In the genomic region with DNA sequence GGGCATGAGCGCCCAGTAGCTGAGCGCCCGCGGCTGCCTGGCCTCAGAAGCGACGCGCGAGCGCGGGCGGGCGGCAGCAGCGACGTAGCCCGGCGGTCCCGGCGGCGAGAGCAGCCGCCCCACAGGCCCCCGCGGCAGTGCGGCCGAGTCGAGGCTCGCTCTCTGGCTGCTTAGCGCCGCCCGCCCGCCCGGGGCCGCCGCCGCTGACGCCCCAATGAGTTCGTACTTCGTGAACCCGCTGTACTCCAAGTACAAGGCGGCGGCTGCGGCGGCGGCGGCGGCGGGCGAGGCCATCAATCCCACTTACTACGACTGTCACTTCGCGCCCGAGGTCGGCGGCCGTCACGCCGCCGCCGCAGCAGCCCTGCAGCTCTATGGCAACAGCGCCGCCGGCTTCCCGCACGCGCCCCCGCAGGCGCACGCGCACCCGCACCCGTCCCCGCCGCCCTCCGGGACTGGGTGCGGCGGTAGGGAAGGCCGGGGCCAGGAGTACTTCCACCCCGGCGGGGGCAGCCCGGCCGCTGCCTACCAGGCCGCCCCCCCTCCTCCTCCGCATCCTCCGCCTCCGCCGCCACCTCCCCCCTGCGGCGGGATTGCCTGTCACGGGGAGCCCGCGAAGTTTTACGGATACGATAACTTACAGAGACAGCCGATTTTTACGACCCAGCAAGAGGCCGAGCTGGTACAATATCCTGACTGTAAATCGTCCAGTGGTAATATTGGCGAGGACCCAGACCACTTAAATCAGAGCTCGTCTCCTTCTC, we compare ENCODE assay signal across 8 cellular contexts. TPM values are rescaled to one million over a fixed set of nuclear protein-coding genes. Genes with fewer than 3 reads are reported as not detected.
DNase-seq lines count a peak whose midpoint lies in the region; ATAC-seq and TF ChIP-seq lines count a peak whose summit lies in the region.

No MANE protein-coding gene starts in this region.

- peak; percentile 54 for ATAC-seq in activated CD8-positive, alpha-beta T cell treated with anti-CD3 and anti-CD28 coated beads, Interleukin-2, amount 10 ng/mL, durations not matched to agents 7 days and 5 days
- ATAC-seq in stimulated activated naive B cell treated with anti-CD40 and anti-IgM and Interleukin-4, amounts not matched to agents 10 μg/mL and 1 μg/mL and 100 μg/mL, for 72 hours (replicated peaks): no peak
- no peak for ATAC-seq in HG02642 (IDR thresholded peaks at IDR 0.05; ENCODE audit: poor library complexity, unreplicated experiment)

- TF ChIP-seq CTCF in cardiac muscle cell (IDR thresholded peaks at IDR 0.05; ENCODE audit: low read depth, low read length): no peak

- H3K27ac Mint-ChIP-seq in activated CD8-positive, alpha-beta T cell treated with anti-CD3 and anti-CD28 coated beads, Interleukin-2, amount 10 ng/mL, durations not matched to agents 7 days and 5 days: peak overlapping the region; percentile 64
- H3K27ac Mint-ChIP-seq in stimulated activated naive B cell treated with anti-CD40 and anti-IgM and Interleukin-4, amounts not matched to agents 10 μg/mL and 1 μg/mL and 100 μg/mL, for 72 hours: no peak overlapping the region

- H3K4me3 Mint-ChIP-seq in activated CD8-positive, alpha-beta T cell treated with anti-CD3 and anti-CD28 coated beads, Interleukin-2, amount 10 ng/mL, durations not matched to agents 7 days and 5 days: peak overlapping the region; percentile 45
- peak overlapping the region; percentile 53 to 71 for H3K4me3 Mint-ChIP-seq in stimulated activated naive B cell treated with anti-CD40 and anti-IgM and Interleukin-4, amounts not matched to agents 10 μg/mL and 1 μg/mL and 100 μg/mL, for 72 hours

- peaks cover 18% of the 10 kb centered on the region for H3K4me1 Mint-ChIP-seq in activated CD8-positive, alpha-beta T cell treated with anti-CD3 and anti-CD28 coated beads, Interleukin-2, amount 10 ng/mL, durations not matched to agents 7 days and 5 days (ENCODE audit: low read depth)
- peaks cover 14 to 36% of the 10 kb centered on the region in 2 donors for H3K4me1 Mint-ChIP-seq in stimulated activated naive B cell treated with anti-CD40 and anti-IgM and Interleukin-4, amounts not matched to agents 10 μg/mL and 1 μg/mL and 100 μg/mL, for 72 hours

- DNase-seq in cardiac muscle cell (ENCODE audit: low read depth in 1 of 2, low spot score in 1 of 2) (peak in 1 of 2 donors; percentile 65), cardiac septum (ENCODE audit: low spot score) (no peak), head of caudate nucleus (no peak), HPDE6-E6E7 (ENCODE audit: extremely low spot score) (no peak)
- DNase-seq in activated CD8-positive, alpha-beta T cell treated with anti-CD3 and anti-CD28 coated beads, Interleukin-2, amount 10 ng/mL, durations not matched to agents 7 days and 5 days: no peak
- no peak for DNase-seq in stimulated activated naive B cell treated with anti-CD40 and anti-IgM and Interleukin-4, amounts not matched to agents 10 μg/mL and 1 μg/mL and 100 μg/mL, for 72 hours

- no peak overlapping the region for H3K27ac ChIP-seq in cardiac muscle cell

- no peaks in the 10 kb centered on the region for H3K4me1 ChIP-seq in cardiac muscle cell (ENCODE audit: low read depth)
- peaks cover 2% of the 10 kb centered on the region for H3K4me1 ChIP-seq in iPS-15b (ENCODE audit: control insufficient read depth, insufficient read depth, low read length)

- POLR2A ChIA-PET in activated CD8-positive, alpha-beta T cell treated with anti-CD3 and anti-CD28 coated beads, Interleukin-2, amount 10 ng/mL, durations not matched to agents 7 days and 5 days (lab: Charles Lee): no interaction called here

- no peaks in the 10 kb centered on the region for H3K9me3 Mint-ChIP-seq in activated CD8-positive, alpha-beta T cell treated with anti-CD3 and anti-CD28 coated beads, Interleukin-2, amount 10 ng/mL, durations not matched to agents 7 days and 5 days (ENCODE audit: insufficient read depth)
- H3K9me3 Mint-ChIP-seq in stimulated activated naive B cell treated with anti-CD40 and anti-IgM and Interleukin-4, amounts not matched to agents 10 μg/mL and 1 μg/mL and 100 μg/mL, for 72 hours: peaks cover 0 to 2% of the 10 kb centered on the region in 2 donors

- H3K36me3 Mint-ChIP-seq in activated CD8-positive, alpha-beta T cell treated with anti-CD3 and anti-CD28 coated beads, Interleukin-2, amount 10 ng/mL, durations not matched to agents 7 days and 5 days (ENCODE audit: low read depth): peaks cover 2% of the 10 kb centered on the region
- peaks cover 1 to 6% of the 10 kb centered on the region in 2 donors for H3K36me3 Mint-ChIP-seq in stimulated activated naive B cell treated with anti-CD40 and anti-IgM and Interleukin-4, amounts not matched to agents 10 μg/mL and 1 μg/mL and 100 μg/mL, for 72 hours

- H3K27me3 Mint-ChIP-seq in activated CD8-positive, alpha-beta T cell treated with anti-CD3 and anti-CD28 coated beads, Interleukin-2, amount 10 ng/mL, durations not matched to agents 7 days and 5 days (ENCODE audit: low read depth): peaks cover 78% of the 10 kb centered on the region
- peaks cover 67 to 75% of the 10 kb centered on the region in 2 donors for H3K27me3 Mint-ChIP-seq in stimulated activated naive B cell treated with anti-CD40 and anti-IgM and Interleukin-4, amounts not matched to agents 10 μg/mL and 1 μg/mL and 100 μg/mL, for 72 hours

- H3K4me3 ChIP-seq in cardiac muscle cell: peak overlapping the region; percentile 35
- peak overlapping the region; percentile 13 for H3K4me3 ChIP-seq in iPS-15b (ENCODE audit: low read depth, low read length)

- CTCF ChIA-PET in activated CD8-positive, alpha-beta T cell treated with anti-CD3 and anti-CD28 coated beads, Interleukin-2, amount 10 ng/mL, durations not matched to agents 7 days and 5 days (lab: Charles Lee): interaction anchor here (0.9 to 4.4 kb wide), 10 partner anchors 9 to 1018 kb away, joined by 3 to 23 read pairs (median 4); no protein-coding TSS in a partner anchor

- H3K36me3 ChIP-seq in cardiac muscle cell: no peaks in the 10 kb centered on the region
- H3K36me3 ChIP-seq in iPS-15b (ENCODE audit: control insufficient read depth, insufficient read depth, low read length): no peaks in the 10 kb centered on the region

- H3K9ac ChIP-seq in iPS-15b (ENCODE audit: low read depth, low read length): no peak overlapping the region

- no peaks in the 10 kb centered on the region for H3K9me3 ChIP-seq in cardiac muscle cell (ENCODE audit: low read depth)
- H3K9me3 ChIP-seq in iPS-15b (ENCODE audit: control insufficient read depth, insufficient read depth, low read length): no peaks in the 10 kb centered on the region

- peaks cover 100% of the 10 kb centered on the region for H3K27me3 ChIP-seq in cardiac muscle cell
- H3K27me3 ChIP-seq in iPS-15b (ENCODE audit: control insufficient read depth, insufficient read depth, low read length): peaks cover 94% of the 10 kb centered on the region

- intact Hi-C loops in cardiac septum (cut with DNase I) (loop anchor here (5.0 kb wide), 1 partner anchor 1017 kb away; no protein-coding TSS in a partner anchor), head of caudate nucleus (cut with DNase I) (no loop called here)

RNA-seq across cellular contexts. Expression of a gene that starts 0.8 kb away (rescaled TPM):
- total RNA-seq in cardiac muscle cell (not detected in 2 replicates), cardiac septum (1.1 TPM)
- not detected in 2 replicates for polyA plus RNA-seq in cardiac muscle cell
- not detected for total RNA-seq in activated CD8-positive, alpha-beta T cell treated with anti-CD3 and anti-CD28 coated beads, Interleukin-2, amount 10 ng/mL, durations not matched to agents 7 days and 5 days

RNA-seq across cellular contexts. Expression of a gene that starts 7.8 kb away (rescaled TPM):
- not detected in 2 replicates for total RNA-seq in cardiac muscle cell
- not detected in 2 replicates for polyA plus RNA-seq in cardiac muscle cell
- total RNA-seq in cardiac septum: not detected
- total RNA-seq in activated CD8-positive, alpha-beta T cell treated with anti-CD3 and anti-CD28 coated beads, Interleukin-2, amount 10 ng/mL, durations not matched to agents 7 days and 5 days: not detected

RNA-seq across cellular contexts. Expression of a gene that starts 13.8 kb away (rescaled TPM):
- total RNA-seq in cardiac muscle cell (not detected in 2 replicates), cardiac septum (0.16 TPM)
- polyA plus RNA-seq in cardiac muscle cell: not detected in 2 replicates
- total RNA-seq in activated CD8-positive, alpha-beta T cell treated with anti-CD3 and anti-CD28 coated beads, Interleukin-2, amount 10 ng/mL, durations not matched to agents 7 days and 5 days: not detected

RNA-seq across cellular contexts. Expression of a gene that starts 21.0 kb away (rescaled TPM):
- total RNA-seq in cardiac muscle cell: not detected in 2 replicates
- not detected in 2 replicates for polyA plus RNA-seq in cardiac muscle cell
- total RNA-seq in cardiac septum: 0.70 TPM
- total RNA-seq in activated CD8-positive, alpha-beta T cell treated with anti-CD3 and anti-CD28 coated beads, Interleukin-2, amount 10 ng/mL, durations not matched to agents 7 days and 5 days: not detected

RNA-seq across cellular contexts. Expression of a gene that starts 23.3 kb away (rescaled TPM):
- not detected in 2 replicates for total RNA-seq in cardiac muscle cell
- polyA plus RNA-seq in cardiac muscle cell: not detected in 2 replicates
- total RNA-seq in cardiac septum: not detected
- total RNA-seq in activated CD8-positive, alpha-beta T cell treated with anti-CD3 and anti-CD28 coated beads, Interleukin-2, amount 10 ng/mL, durations not matched to agents 7 days and 5 days: not detected
